ENCODE assay signal across 8 cellular contexts in genomic region chr19:36014029-36014924, GRCh38. TPM values are rescaled to one million over a fixed set of nuclear protein-coding genes. Genes with fewer than 3 reads are reported as not detected.
A peak's percentile ranks its signal among the peaks of the same experiment; 100 is the strongest.
DNase-seq lines count a peak whose midpoint lies in the region; TF ChIP-seq lines count a peak whose summit lies in the region.

TSS of gene ALKBH6 (minus strand) at chr19:36014213. CDS start at chr19:36013397, 816 bp downstream.

- H3K27ac Mint-ChIP-seq in HFFc6 = peak within 1 kb of the TSS; percentile 91
- peak within 1 kb of the TSS; percentile 89 for H3K27ac Mint-ChIP-seq in activated naive CD4-positive, alpha-beta T cell treated with anti-CD3 and anti-CD28 coated beads, Interleukin-2, amount 10 ng/mL, durations not matched to agents 7 days and 5 days

- no peaks in the 10 kb centered on the region for H3K9me3 Mint-ChIP-seq in HFFc6
- H3K9me3 Mint-ChIP-seq in activated naive CD4-positive, alpha-beta T cell treated with anti-CD3 and anti-CD28 coated beads, Interleukin-2, amount 10 ng/mL, durations not matched to agents 7 days and 5 days = no peaks in the 10 kb centered on the region

- TF ChIP-seq CTCF in HFFc6 (IDR thresholded peaks at IDR 0.05) = no peak
- TF ChIP-seq CTCF in NB4 (IDR thresholded peaks at IDR 0.05; ENCODE audit: low read depth, low read length) = no peak

- H3K4me1 Mint-ChIP-seq in HFFc6 (ENCODE audit: low read depth) = peaks cover 34% of the 10 kb centered on the region
- H3K4me1 Mint-ChIP-seq in activated naive CD4-positive, alpha-beta T cell treated with anti-CD3 and anti-CD28 coated beads, Interleukin-2, amount 10 ng/mL, durations not matched to agents 7 days and 5 days = peaks cover 44% of the 10 kb centered on the region

- H3K36me3 Mint-ChIP-seq in HFFc6 (ENCODE audit: low read depth) = no peaks in the 10 kb centered on the region
- H3K36me3 Mint-ChIP-seq in activated naive CD4-positive, alpha-beta T cell treated with anti-CD3 and anti-CD28 coated beads, Interleukin-2, amount 10 ng/mL, durations not matched to agents 7 days and 5 days = peaks cover 10% of the 10 kb centered on the region

- peak; percentile 84 for DNase-seq in GM04503 (ENCODE audit: low read depth)
- peak; percentile 98 for DNase-seq in HFFc6
- DNase-seq in NB4 (ENCODE audit: low read depth) = peak; percentile 97
- DNase-seq in SK-N-MC (ENCODE audit: low read depth, low spot score) = peak; percentile 84
- DNase-seq in activated naive CD4-positive, alpha-beta T cell treated with anti-CD3 and anti-CD28 coated beads, Interleukin-2, amount 10 ng/mL, durations not matched to agents 7 days and 5 days = peak; percentile 100
- peak; percentile 99 for DNase-seq in germinal center (ENCODE audit: low spot score)
- DNase-seq in non-pigmented ciliary epithelial cell (ENCODE audit: low read depth) = peak; percentile 89
- peak; percentile 99 for DNase-seq in superior temporal gyrus (ENCODE audit: extremely low spot score)

- no peak for TF ChIP-seq POLR2A in NB4 (IDR thresholded peaks at IDR 0.05; ENCODE audit: extremely low read depth, insufficient read length)

- peak within 1 kb of the TSS; percentile 99 for H3K4me3 Mint-ChIP-seq in HFFc6
- H3K4me3 Mint-ChIP-seq in activated naive CD4-positive, alpha-beta T cell treated with anti-CD3 and anti-CD28 coated beads, Interleukin-2, amount 10 ng/mL, durations not matched to agents 7 days and 5 days = peak within 1 kb of the TSS; percentile 96

- peaks cover 5% of the 10 kb centered on the region for H3K27me3 Mint-ChIP-seq in HFFc6 (ENCODE audit: insufficient read depth)
- H3K27me3 Mint-ChIP-seq in activated naive CD4-positive, alpha-beta T cell treated with anti-CD3 and anti-CD28 coated beads, Interleukin-2, amount 10 ng/mL, durations not matched to agents 7 days and 5 days = no peaks in the 10 kb centered on the region

- no peaks in the 10 kb centered on the region for H3K9me3 ChIP-seq in SK-N-MC (ENCODE audit: low read depth, low read length)

- H3K36me3 ChIP-seq in SK-N-MC (ENCODE audit: insufficient read depth, low read length) = no peaks in the 10 kb centered on the region

- peak within 1 kb of the TSS; percentile 86 for H3K9ac ChIP-seq in SK-N-MC (ENCODE audit: insufficient read length)

- H3K4me3 ChIP-seq in NB4 (ENCODE audit: low read depth, low read length) (peak within 1 kb of the TSS; percentile 76), SK-N-MC (peak within 1 kb of the TSS; percentile 92)

- CTCF ChIA-PET in activated naive CD4-positive, alpha-beta T cell treated with anti-CD3 and anti-CD28 coated beads, Interleukin-2, amount 10 ng/mL, durations not matched to agents 7 days and 5 days (lab: Charles Lee) = interaction anchor here (0.7 to 1.0 kb wide), 2 partner anchors 56 to 58 kb away, joined by 3 to 4 read pairs; no protein-coding TSS in a partner anchor

- H3K27ac ChIP-seq in SK-N-MC = no peak within 1 kb of the TSS

RNA-seq across cellular contexts. Expression of gene ALKBH6, which starts in this region (rescaled TPM):
- total RNA-seq in HFFc6 (2021; fragmentation: NEBNext Ultra II Directional; extraction: Animal tissue kit (Norgen Biotek cat#: 25700)) = 10 to 100 TPM; 25.3 to 31.5 (median 28.5) TPM
